In genomic region chr1:160778976-160779375, GRCh38 we compare ENCODE assay signal across 29 cellular contexts. TPM values are rescaled to one million over a fixed set of nuclear protein-coding genes. Genes with fewer than 3 reads are reported as not detected.
A peak's percentile ranks its signal among the peaks of the same experiment; 100 is the strongest.
DNase-seq lines count a peak whose midpoint lies in the region; ATAC-seq, FAIRE-seq and TF ChIP-seq lines count a peak whose summit lies in the region.
"Had no signal": no experiment of that assay in that cellular context is flagged by ENCODE, and none has a peak within 500 bp of the region (broad histone marks: within the 10 kb centered on the region; RNA-seq: fewer than 3 reads in every experiment).

No MANE protein-coding gene starts in this region.

- H3K4me2 ChIP-seq in H1 (ENCODE audit: insufficient read depth in 1 of 2, low read depth in 2 of 2, low read length in 2 of 2) (no peak overlapping the region), trophoblast cell (ENCODE audit: low read length) (no peak overlapping the region), PC-9 (no peak overlapping the region)
- H3K4me2 ChIP-seq: SK-N-SH had no signal

- ATAC-seq in activated CD8-positive, alpha-beta T cell treated with anti-CD3 and anti-CD28 coated beads, Interleukin-2, amount 10 ng/mL, durations not matched to agents 7 days and 5 days: no peak
- no peak for ATAC-seq in activated CD8-positive, alpha-beta T cell treated with anti-CD3 and anti-CD28 coated beads for 36 hours
- ATAC-seq in GM21515 (IDR thresholded peaks at IDR 0.05; ENCODE audit: unreplicated experiment): no peak
- ATAC-seq: CD8-positive, alpha-beta T cell; K562 had no signal

- no peak overlapping the region for H4K91ac ChIP-seq in H1 (replicated peaks; ENCODE audit: insufficient read length, low read length)
- no peak overlapping the region for H4K91ac ChIP-seq in trophoblast cell (ENCODE audit: low read depth, low read length)

- H3K23ac ChIP-seq in H1 (ENCODE audit: insufficient read length) (no peak overlapping the region), trophoblast cell (ENCODE audit: low read length) (no peak overlapping the region)

- H3K56ac ChIP-seq in H1 (replicated peaks; ENCODE audit: insufficient read length, low read depth, low read length): no peak overlapping the region

- H3K9me2 ChIP-seq in PC-9 (ENCODE audit: insufficient read depth): no peaks in the 10 kb centered on the region
- H3K9me2 ChIP-seq: SK-N-SH had no signal

- H3K9ac ChIP-seq in H1 (replicated peaks in 1 of 4; ENCODE audit: extremely low read depth in 1 of 4, low read depth in 3 of 4, low read length in 3 of 4) (no peak overlapping the region), trophoblast cell (ENCODE audit: low read length) (no peak overlapping the region)
- H3K9ac ChIP-seq: SK-N-SH had no signal

- no peak overlapping the region for H3K27ac ChIP-seq in H1 (ENCODE audit: low read depth, low read length)
- H3K27ac ChIP-seq in trophoblast cell (ENCODE audit: low read depth, low read length): no peak overlapping the region
- H3K27ac ChIP-seq in PC-9: no peak overlapping the region
- H3K27ac ChIP-seq: Peyer's patch had no signal

- H3K4me1 ChIP-seq in H1 (replicated peaks in 1 of 4; ENCODE audit: control insufficient read depth in 3 of 4, insufficient read depth in 4 of 4, low read length in 3 of 4) (no peaks in the 10 kb centered on the region), trophoblast cell (ENCODE audit: control insufficient read depth in 1 of 2, insufficient read depth in 2 of 2, low read length in 2 of 2) (peaks cover 18 to 25% of the 10 kb centered on the region in 2 experiments), PC-9 (replicated peaks; ENCODE audit: insufficient read depth) (peaks cover 42% of the 10 kb centered on the region)

- no peak for FAIRE-seq in H1 (lab: Jason Lieb, UNC)
- FAIRE-seq: GM12892, GM19239, HepG2, K562 had no signal

- H3K4ac ChIP-seq in H1 (replicated peaks; ENCODE audit: insufficient read length, low read depth, low read length): no peak overlapping the region
- H3K4ac ChIP-seq in trophoblast cell (ENCODE audit: low read depth, low read length): no peak overlapping the region

- H3K4me1 Mint-ChIP-seq in activated CD8-positive, alpha-beta T cell treated with anti-CD3 and anti-CD28 coated beads, Interleukin-2, amount 10 ng/mL, durations not matched to agents 7 days and 5 days (ENCODE audit: low read depth): peaks cover 44% of the 10 kb centered on the region
- H3K4me1 Mint-ChIP-seq in activated CD8-positive, alpha-beta T cell treated with anti-CD3 and anti-CD28 coated beads for 36 hours (ENCODE audit: low read depth): peaks cover 44% of the 10 kb centered on the region

- no peak overlapping the region for H2BK20ac ChIP-seq in H1 (ENCODE audit: low read length)

- H3K9me3 ChIP-seq in H1 (ENCODE audit: insufficient read depth in 2 of 2, low read depth in 1 of 2, low read length in 1 of 2) (peaks cover 3% of the 10 kb centered on the region in 2 experiments; a peak in 3 of 4 replicates), trophoblast cell (ENCODE audit: insufficient read depth, low read depth, low read length) (no peaks in the 10 kb centered on the region), PC-9 (ENCODE audit: insufficient read depth, low read depth) (no peaks in the 10 kb centered on the region)
- H3K9me3 ChIP-seq: Caco-2, Peyer's patch, SK-N-SH had no signal

- H3K79me2 ChIP-seq in H1 (ENCODE audit: control insufficient read depth in 1 of 2, insufficient read depth in 2 of 2, low read length in 2 of 2) (no peaks in the 10 kb centered on the region), trophoblast cell (ENCODE audit: control insufficient read depth, insufficient read depth, low read length, poor library complexity) (peaks cover 5% of the 10 kb centered on the region), PC-9 (ENCODE audit: low read depth) (no peaks in the 10 kb centered on the region)

- H3K79me1 ChIP-seq in H1 (ENCODE audit: low read depth, low read length) (no peaks in the 10 kb centered on the region), trophoblast cell (ENCODE audit: low read length) (peaks cover 14% of the 10 kb centered on the region)

- H4K12ac ChIP-seq in trophoblast cell (ENCODE audit: low read depth, low read length): no peak overlapping the region

- no peak overlapping the region for H4K5ac ChIP-seq in H1 (ENCODE audit: insufficient read length, low read depth, low read length)

- H2AK5ac ChIP-seq in H1 (ENCODE audit: low read depth, low read length) (no peak overlapping the region), trophoblast cell (ENCODE audit: low read length) (peak overlapping the region; percentile 28)

- no peak overlapping the region for H3K4me3 Mint-ChIP-seq in activated CD8-positive, alpha-beta T cell treated with anti-CD3 and anti-CD28 coated beads, Interleukin-2, amount 10 ng/mL, durations not matched to agents 7 days and 5 days
- no peak overlapping the region for H3K4me3 Mint-ChIP-seq in activated CD8-positive, alpha-beta T cell treated with anti-CD3 and anti-CD28 coated beads for 36 hours
- H3K4me3 Mint-ChIP-seq: CD8-positive, alpha-beta T cell had no signal

- no peak overlapping the region for H2AFZ ChIP-seq in H1 (ENCODE audit: low read length)
- no peak overlapping the region for H2AFZ ChIP-seq in trophoblast cell (ENCODE audit: insufficient read depth, low read length, poor library complexity)
- no peak overlapping the region for H2AFZ ChIP-seq in PC-9

- TF ChIP-seq CTCF in activated CD8-positive, alpha-beta T cell treated with anti-CD3 and anti-CD28 coated beads for 36 hours (IDR thresholded peaks at IDR 0.05): no peak
- no peak for TF ChIP-seq CTCF in H1 (IDR thresholded peaks at IDR 0.05; ENCODE audit: control extremely low read depth in 1 of 3, insufficient read depth in 1 of 3, low read depth in 1 of 3, low read length in 3 of 3)
- no peak for TF ChIP-seq CTCF in PC-9 (conservative IDR thresholded peaks at IDR 0.05)

- WGBS in H1 (ENCODE audit: extremely low coverage in 1 of 2, insufficient coverage in 1 of 2, insufficient read length in 1 of 2, insufficient replicate concordance in 2 of 2, low coverage in 1 of 2, low lambda C conversion rate in 2 of 2, missing lambda C conversion rate in 1 of 2), 2 experiments: 83% methylated on average over 6 of the region's 6 CpGs; no CpG with 5 or more reads in 1 of the 2 experiments
- WGBS in trophoblast cell (ENCODE audit: extremely low coverage, insufficient coverage, insufficient read length): no CpG with 5 or more reads among the region's 6 CpGs

- H2BK5ac ChIP-seq in H1 (ENCODE audit: low read depth, low read length) (no peak overlapping the region), trophoblast cell (ENCODE audit: low read depth, low read length, poor library complexity) (no peak overlapping the region)

- H3K4me3 ChIP-seq in H1 (ENCODE audit: extremely low read depth in 1 of 4, insufficient read depth in 2 of 4, low read depth in 3 of 4, low read length in 4 of 4): no peak overlapping the region
- no peak overlapping the region for H3K4me3 ChIP-seq in trophoblast cell (ENCODE audit: low read depth, low read length)
- H3K4me3 ChIP-seq in PC-9: no peak overlapping the region
- H3K4me3 ChIP-seq: K562, Peyer's patch had no signal

- no peak overlapping the region for H3K27ac Mint-ChIP-seq in activated CD8-positive, alpha-beta T cell treated with anti-CD3 and anti-CD28 coated beads, Interleukin-2, amount 10 ng/mL, durations not matched to agents 7 days and 5 days
- H3K27ac Mint-ChIP-seq in activated CD8-positive, alpha-beta T cell treated with anti-CD3 and anti-CD28 coated beads for 36 hours: no peak overlapping the region
- H3K27ac Mint-ChIP-seq: CD8-positive, alpha-beta T cell had no signal

- no peak for TF ChIP-seq EP300 in H1 (IDR thresholded peaks at IDR 0.05; ENCODE audit: borderline replicate concordance in 1 of 2, low read depth in 2 of 2, low read length in 2 of 2)

- H3K27me3 Mint-ChIP-seq in activated CD8-positive, alpha-beta T cell treated with anti-CD3 and anti-CD28 coated beads, Interleukin-2, amount 10 ng/mL, durations not matched to agents 7 days and 5 days (ENCODE audit: low read depth): no peaks in the 10 kb centered on the region
- no peaks in the 10 kb centered on the region for H3K27me3 Mint-ChIP-seq in activated CD8-positive, alpha-beta T cell treated with anti-CD3 and anti-CD28 coated beads for 36 hours

- intact Hi-C loops in activated CD8-positive, alpha-beta T cell treated with anti-CD3 and anti-CD28 coated beads for 36 hours (cut with micrococcal nuclease): loop anchor here (5.0 kb wide), 2 partner anchors 33 to 173 kb away; partner anchors contain the start of gene ITLN2
- intact Hi-C loops in PC-9 (cut with micrococcal nuclease; ENCODE audit: unreplicated experiment): loop anchor here (5.0 kb wide), 1 partner anchor 173 kb away; the partner anchor contains the start of gene ITLN2

- H3K14ac ChIP-seq in H1 (ENCODE audit: insufficient read length) (no peak overlapping the region), trophoblast cell (ENCODE audit: low read length) (no peak overlapping the region)

- no peak overlapping the region for H2BK15ac ChIP-seq in H1 (ENCODE audit: low read length)

- H3K36me3 Mint-ChIP-seq in activated CD8-positive, alpha-beta T cell treated with anti-CD3 and anti-CD28 coated beads, Interleukin-2, amount 10 ng/mL, durations not matched to agents 7 days and 5 days (ENCODE audit: low read depth): no peaks in the 10 kb centered on the region
- H3K36me3 Mint-ChIP-seq in activated CD8-positive, alpha-beta T cell treated with anti-CD3 and anti-CD28 coated beads for 36 hours (ENCODE audit: low read depth): no peaks in the 10 kb centered on the region
- H3K36me3 Mint-ChIP-seq: CD8-positive, alpha-beta T cell had no signal

- DNase-seq in activated CD8-positive, alpha-beta T cell treated with anti-CD3 and anti-CD28 coated beads, Interleukin-2, amount 10 ng/mL, durations not matched to agents 7 days and 5 days: peak; percentile 16
- no peak for DNase-seq in activated CD8-positive, alpha-beta T cell treated with anti-CD3 and anti-CD28 coated beads for 36 hours
- no peak for DNase-seq in H1 (ENCODE audit: low read depth in 1 of 2, low spot score in 2 of 2)
- no peak for DNase-seq in trophoblast cell
- DNase-seq in PC-9: no peak
- DNase-seq in NCI-H128 (lab: John Stamatoyannopoulos, UW; ENCODE audit: unreplicated experiment): no peak
- DNase-seq: 8988T, ACHN, C1 segment of cervical spinal cord, Caco-2, DND-41, H7, MV-4-11, NCI-H1105 treated with DMSO at 0.1 percent for 48 hours, NCI-H2029, NCI-H446 treated with DMSO at 0.1 percent for 48 hours, NCI-H526, Peyer's patch, SK-N-SH, SW 1271 had no signal

- no peaks in the 10 kb centered on the region for H3K36me3 ChIP-seq in H1 (ENCODE audit: control insufficient read depth in 2 of 4, insufficient read depth in 4 of 4, low read length in 3 of 4)
- no peaks in the 10 kb centered on the region for H3K36me3 ChIP-seq in trophoblast cell (ENCODE audit: control insufficient read depth in 1 of 2, insufficient read depth in 2 of 2, low read length in 2 of 2)
- no peaks in the 10 kb centered on the region for H3K36me3 ChIP-seq in PC-9 (ENCODE audit: low read depth)
- H3K36me3 ChIP-seq: Peyer's patch had no signal

- H4K8ac ChIP-seq in H1 (ENCODE audit: extremely low read depth, insufficient read depth, low read length) (no peak overlapping the region), trophoblast cell (ENCODE audit: low read depth, low read length) (no peak overlapping the region)

- no peak for TF ChIP-seq POLR2A in H1 (IDR thresholded peaks at IDR 0.05; ENCODE audit: control extremely low read depth in 1 of 2, low read depth in 2 of 2, low read length in 2 of 2)

- peaks cover 22% of the 10 kb centered on the region for H3F3A ChIP-seq in PC-9 (ENCODE audit: insufficient read depth, low read depth)

- H3K9me3 Mint-ChIP-seq in activated CD8-positive, alpha-beta T cell treated with anti-CD3 and anti-CD28 coated beads, Interleukin-2, amount 10 ng/mL, durations not matched to agents 7 days and 5 days (ENCODE audit: insufficient read depth): no peaks in the 10 kb centered on the region
- no peaks in the 10 kb centered on the region for H3K9me3 Mint-ChIP-seq in activated CD8-positive, alpha-beta T cell treated with anti-CD3 and anti-CD28 coated beads for 36 hours
- H3K9me3 Mint-ChIP-seq: CD8-positive, alpha-beta T cell had no signal

- H4K20me1 ChIP-seq in H1 (replicated peaks in 1 of 2; ENCODE audit: control insufficient read depth in 1 of 2, insufficient read depth in 2 of 2, low read length in 2 of 2) (no peaks in the 10 kb centered on the region), PC-9 (ENCODE audit: insufficient read depth) (no peaks in the 10 kb centered on the region)

- H3K23me2 ChIP-seq in H1 (ENCODE audit: low read depth, low read length): no peaks in the 10 kb centered on the region

- no peaks in the 10 kb centered on the region for H3K27me3 ChIP-seq in H1 (replicated peaks in 1 of 4; ENCODE audit: control insufficient read depth in 3 of 4, extremely low read depth in 1 of 4, insufficient read depth in 3 of 4, low read length in 3 of 4)
- no peaks in the 10 kb centered on the region for H3K27me3 ChIP-seq in trophoblast cell (ENCODE audit: insufficient read depth, low read length)
- no peaks in the 10 kb centered on the region for H3K27me3 ChIP-seq in PC-9 (ENCODE audit: insufficient read depth, low read depth)
- H3K27me3 ChIP-seq: Peyer's patch had no signal

- H2BK120ac ChIP-seq in H1 (replicated peaks; ENCODE audit: low read depth, low read length): no peak overlapping the region
- peak overlapping the region; percentile 20 for H2BK120ac ChIP-seq in trophoblast cell (ENCODE audit: insufficient read depth, low read length, poor library complexity)

- no peak for TF ChIP-seq RAD21 in H1 (IDR thresholded peaks at IDR 0.05 in 1 of 2, conservative IDR thresholded peaks at IDR 0.05 in 1 of 2; ENCODE audit: low read depth in 2 of 2, low read length in 2 of 2)

- CTCF ChIA-PET in activated CD8-positive, alpha-beta T cell treated with anti-CD3 and anti-CD28 coated beads, Interleukin-2, amount 10 ng/mL, durations not matched to agents 7 days and 5 days (lab: Charles Lee): interaction anchor here (1.0 to 10.7 kb wide), 9 partner anchors 11 to 174 kb away, joined by 3 to 226 read pairs (median 14); partner anchors contain the start of genes ITLN2 and LY9
- CTCF ChIA-PET in activated CD8-positive, alpha-beta T cell treated with anti-CD3 and anti-CD28 coated beads for 36 hours (lab: Charles Lee): interaction anchor here (0.8 to 11.1 kb wide), 16 partner anchors 10 to 174 kb away, joined by 3 to 186 read pairs (median 20); partner anchors contain the start of genes ITLN2 and LY9
- CTCF ChIA-PET in H1 (lab: Charles Lee; ENCODE audit: partially characterized antibody) (interaction anchor here (0.6 to 8.2 kb wide), 23 partner anchors 11 to 213 kb away, joined by 3 to 141 read pairs (median 16); partner anchors contain the start of gene LY9), PC-9 (lab: Charles Lee) (no interaction called here)

- no TSS peak for BruUV-seq in PC-9 (replicated peaks; lab: Mats Ljungman, UMichigan)

- H2BK12ac ChIP-seq in H1 (ENCODE audit: low read depth, low read length): 0 out of 2 replicates have a peak overlapping the region, but pooled peaks have one; percentile 56
- peak overlapping the region; percentile 30 for H2BK12ac ChIP-seq in trophoblast cell (ENCODE audit: low read length)

- H3K18ac ChIP-seq in H1 (ENCODE audit: extremely low read depth, low read length) (no peak overlapping the region), trophoblast cell (ENCODE audit: low read length) (no peak overlapping the region)

- POLR2A ChIA-PET in activated CD8-positive, alpha-beta T cell treated with anti-CD3 and anti-CD28 coated beads, Interleukin-2, amount 10 ng/mL, durations not matched to agents 7 days and 5 days (lab: Charles Lee): no interaction called here
- POLR2A ChIA-PET in activated CD8-positive, alpha-beta T cell treated with anti-CD3 and anti-CD28 coated beads for 36 hours (lab: Charles Lee): interaction anchor here (0.7 to 1.2 kb wide), 2 partner anchors 11 to 98 kb away, joined by 3 to 4 read pairs; no protein-coding TSS in a partner anchor
- POLR2A ChIA-PET in H1 (lab: Charles Lee; ENCODE audit: partially characterized antibody) (interaction anchor here (0.8 kb wide), 1 partner anchor 12 kb away, joined by 3 read pairs; no protein-coding TSS in a partner anchor), PC-9 (lab: Charles Lee; ENCODE audit: unreplicated experiment) (no interaction called here)

RNA-seq across cellular contexts. Expression of gene LY9, which starts 17.0 kb away (rescaled TPM):
- total RNA-seq in activated CD8-positive, alpha-beta T cell treated with anti-CD3 and anti-CD28 coated beads, Interleukin-2, amount 10 ng/mL, durations not matched to agents 7 days and 5 days: 10 to 100 TPM; 24.7 to 24.9 TPM
- 10 to 100 TPM; 19.1 to 19.5 TPM for total RNA-seq in activated CD8-positive, alpha-beta T cell treated with anti-CD3 and anti-CD28 coated beads for 36 hours
- not detected in 2 replicates for total RNA-seq in H1 (2021; fragmentation: NEBNext Ultra II Directional; extraction: Animal tissue kit (Norgen Biotek cat#: 25700))
- not detected in 2 replicates for polyA plus RNA-seq in H1 (2011; rRNA removed)
- polyA plus RNA-seq in H1 (2011; cell fraction: cytosol; rRNA removed): not detected
- polyA plus RNA-seq in H1 (2011; cell fraction: nucleus; rRNA removed): not detected
- polyA plus RNA-seq in H1 (2012, experiment 1 of 2): not detected in 4 replicates
- polyA plus RNA-seq in H1 (2012, experiment 2 of 2): not detected
- not detected for polyA plus RNA-seq in H1 (2013, experiment 1 of 2)
- polyA plus RNA-seq in H1 (2013, experiment 2 of 2): not detected
- not detected in 2 replicates for polyA minus RNA-seq in H1 (2011; rRNA and poly(A)+ RNA removed)
- not detected for polyA minus RNA-seq in H1 (2011; cell fraction: cytosol; rRNA and poly(A)+ RNA removed)
- not detected for polyA minus RNA-seq in H1 (2011; cell fraction: nucleus; rRNA and poly(A)+ RNA removed)
- polyA plus RNA-seq in trophoblast cell (2013): 0.22 and 0.26 TPM in 2 replicates
- total RNA-seq in PC-9 (2021): 3.0 and 6.9 TPM in 2 replicates
- total RNA-seq: Caco-2, HepG2, HT1080, K562, LHCN-M2, MCF 10A had no signal
- polyA plus RNA-seq: HepG2, K562, SK-N-SH had no signal

RNA-seq across cellular contexts. Expression of gene SLAMF7, which starts 39.9 kb away (rescaled TPM):
- total RNA-seq in activated CD8-positive, alpha-beta T cell treated with anti-CD3 and anti-CD28 coated beads, Interleukin-2, amount 10 ng/mL, durations not matched to agents 7 days and 5 days: 100 to 1,000 TPM in 1 of 2 experiments, 10 to 100 TPM in 1; 88.5 to 102 TPM
- total RNA-seq in activated CD8-positive, alpha-beta T cell treated with anti-CD3 and anti-CD28 coated beads for 36 hours: 10 to 100 TPM; 90.0 to 93.5 TPM
- not detected in 2 replicates for total RNA-seq in H1 (2021; fragmentation: NEBNext Ultra II Directional; extraction: Animal tissue kit (Norgen Biotek cat#: 25700))
- polyA plus RNA-seq in H1 (2011; rRNA removed): not detected in 2 replicates
- polyA plus RNA-seq in H1 (2011; cell fraction: cytosol; rRNA removed): not detected
- polyA plus RNA-seq in H1 (2011; cell fraction: nucleus; rRNA removed): not detected
- not detected in 4 replicates for polyA plus RNA-seq in H1 (2012, experiment 1 of 2)
- polyA plus RNA-seq in H1 (2012, experiment 2 of 2): not detected
- polyA plus RNA-seq in H1 (2013, experiment 1 of 2): not detected
- 0.02 TPM for polyA plus RNA-seq in H1 (2013, experiment 2 of 2)
- polyA minus RNA-seq in H1 (2011; rRNA and poly(A)+ RNA removed): not detected in 2 replicates
- polyA minus RNA-seq in H1 (2011; cell fraction: cytosol; rRNA and poly(A)+ RNA removed): not detected
- polyA minus RNA-seq in H1 (2011; cell fraction: nucleus; rRNA and poly(A)+ RNA removed): not detected
- polyA plus RNA-seq in trophoblast cell (2013): 0.12 and 0.15 TPM in 2 replicates
- 1.7 and 3.6 TPM in 2 replicates for total RNA-seq in PC-9 (2021)
- total RNA-seq: Caco-2, HepG2, LHCN-M2 had no signal
- polyA plus RNA-seq: HepG2, SK-N-SH had no signal

Comparison
In these comparisons a context has a peak if more than half of its experiments do, and no peak if none do; other contexts are left out.
1. POLR2A ChIA-PET loops: an anchor here in activated CD8-positive, alpha-beta T cell treated with anti-CD3 and anti-CD28 coated beads for 36 hours (0.7 to 1.2 kb wide) and H1 (0.8 kb wide); none called in activated CD8-positive, alpha-beta T cell treated with anti-CD3 and anti-CD28 coated beads, Interleukin-2, amount 10 ng/mL, durations not matched to agents 7 days and 5 days and PC-9.
2. RNA of gene SLAMF7, which starts 39.9 kb away (total RNA-seq): 88.5 to 102 TPM in activated CD8-positive, alpha-beta T cell treated with anti-CD3 and anti-CD28 coated beads, Interleukin-2, amount 10 ng/mL, durations not matched to agents 7 days and 5 days and 90.0 to 93.5 TPM in activated CD8-positive, alpha-beta T cell treated with anti-CD3 and anti-CD28 coated beads for 36 hours; 1.7 to 3.6 TPM in PC-9 and not detected in H1; every median in the first group is over 10 times any median in the second.